8 cellular contexts compared by ENCODE assay signal in the genomic region with DNA sequence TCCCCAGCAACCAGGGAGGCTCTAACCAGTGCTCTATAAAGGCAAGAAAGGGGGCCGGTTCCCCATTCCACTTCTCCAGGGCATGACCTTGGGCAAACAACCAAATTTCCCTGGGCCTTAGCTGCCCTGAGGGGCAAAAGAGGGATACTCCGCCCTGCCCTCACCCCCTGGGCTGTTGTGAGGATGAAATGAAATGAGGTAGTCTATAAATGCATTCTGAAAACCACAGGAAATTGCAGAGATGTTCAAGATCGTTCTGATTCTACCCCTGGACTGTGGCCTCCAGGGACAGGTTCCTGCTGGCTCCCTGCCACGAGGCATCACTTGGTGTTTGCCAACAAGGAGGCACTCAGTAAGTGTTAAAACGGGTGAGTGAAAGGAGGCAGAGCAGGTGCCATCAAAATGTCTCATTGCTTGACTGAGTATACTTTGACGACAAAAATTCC. TPM values are rescaled to one million over a fixed set of nuclear protein-coding genes. Genes with fewer than 3 reads are reported as not detected.
DNase-seq lines count a peak whose midpoint lies in the region; ATAC-seq and TF ChIP-seq lines count a peak whose summit lies in the region.

No MANE protein-coding gene starts in this region.

- H3K9me3 ChIP-seq in Loucy (ENCODE audit: insufficient read depth, low read depth, low read length) (no peaks in the 10 kb centered on the region), thoracic aorta (no peaks in the 10 kb centered on the region)

- no peak for TF ChIP-seq CTCF in Loucy (conservative IDR thresholded peaks at IDR 0.05; ENCODE audit: low read length)
- TF ChIP-seq CTCF in glutamatergic neuron (IDR thresholded peaks at IDR 0.05; ENCODE audit: partially characterized antibody, unreplicated experiment), result no peak
- no peak for TF ChIP-seq CTCF in thoracic aorta (IDR thresholded peaks at IDR 0.05)

- H3K27ac ChIP-seq in thoracic aorta, result peak overlapping the region; percentile 56 to 79

- H3K27me3 ChIP-seq in Loucy (ENCODE audit: insufficient read depth, low read length, poor library complexity, severe bottlenecking) (no peaks in the 10 kb centered on the region), thoracic aorta (replicated peaks; ENCODE audit: insufficient read depth) (no peaks in the 10 kb centered on the region)

- ATAC-seq in thoracic aorta (ENCODE audit: insufficient number of reproducible peaks, low FRiP score, low read depth) (no peak), GM19351 (IDR thresholded peaks at IDR 0.05; ENCODE audit: unreplicated experiment) (no peak), HG03469 (IDR thresholded peaks at IDR 0.05; ENCODE audit: unreplicated experiment) (no peak)

- peak overlapping the region; percentile 73 for H3K9ac ChIP-seq in Loucy (ENCODE audit: low read depth, low read length, poor library complexity, severe bottlenecking)

- peak overlapping the region; percentile 93 for H3K27ac Mint-ChIP-seq in activated CD4-positive, alpha-beta T cell treated with anti-CD3 and anti-CD28 coated beads, Interleukin-2, amount 10 ng/mL, durations not matched to agents 24 days and 14 days
- peak overlapping the region; percentile 86 for H3K27ac Mint-ChIP-seq in glutamatergic neuron (ENCODE audit: unreplicated experiment)

- no peak overlapping the region for H2AFZ ChIP-seq in Loucy (ENCODE audit: low read length)

- no peaks in the 10 kb centered on the region for H3K9me2 ChIP-seq in Loucy (replicated peaks; ENCODE audit: low read depth, low read length)

- H3K4me3 ChIP-seq in Loucy (ENCODE audit: low read length, poor library complexity, severe bottlenecking), result peak overlapping the region; percentile 72
- H3K4me3 ChIP-seq in thoracic aorta, result peak overlapping the region; percentile 13

- no peaks in the 10 kb centered on the region for H3K9me3 Mint-ChIP-seq in activated CD4-positive, alpha-beta T cell treated with anti-CD3 and anti-CD28 coated beads, Interleukin-2, amount 10 ng/mL, durations not matched to agents 24 days and 14 days
- peaks cover 13% of the 10 kb centered on the region for H3K9me3 Mint-ChIP-seq in glutamatergic neuron (ENCODE audit: unreplicated experiment)

- no peaks in the 10 kb centered on the region for H3K36me3 ChIP-seq in Loucy (ENCODE audit: insufficient read depth, low read length)
- no peaks in the 10 kb centered on the region for H3K36me3 ChIP-seq in thoracic aorta

- H4K20me1 ChIP-seq in Loucy (ENCODE audit: insufficient read depth, low read length, poor library complexity, severe bottlenecking), result peaks cover 37% of the 10 kb centered on the region

- H3F3A ChIP-seq in Loucy (ENCODE audit: low read depth), result peaks cover 42% of the 10 kb centered on the region

- H3K79me2 ChIP-seq in Loucy (ENCODE audit: insufficient read depth, low read length), result peaks cover 72% of the 10 kb centered on the region

- H3K4me3 Mint-ChIP-seq in activated CD4-positive, alpha-beta T cell treated with anti-CD3 and anti-CD28 coated beads, Interleukin-2, amount 10 ng/mL, durations not matched to agents 24 days and 14 days, result peak overlapping the region; percentile 79
- peak overlapping the region; percentile 85 for H3K4me3 Mint-ChIP-seq in glutamatergic neuron (ENCODE audit: unreplicated experiment)

- peaks cover 79% of the 10 kb centered on the region for H3K4me1 ChIP-seq in Loucy (ENCODE audit: insufficient read depth, low read length, poor library complexity, severe bottlenecking)
- H3K4me1 ChIP-seq in thoracic aorta (ENCODE audit: control insufficient read depth in 1 of 2, low read depth in 2 of 2), result peaks cover 44 to 92% of the 10 kb centered on the region in 2 donors

- no peaks in the 10 kb centered on the region for H3K27me3 Mint-ChIP-seq in activated CD4-positive, alpha-beta T cell treated with anti-CD3 and anti-CD28 coated beads, Interleukin-2, amount 10 ng/mL, durations not matched to agents 24 days and 14 days
- peaks cover 6% of the 10 kb centered on the region for H3K27me3 Mint-ChIP-seq in glutamatergic neuron (ENCODE audit: unreplicated experiment)

- peaks cover 43% of the 10 kb centered on the region for H3K36me3 Mint-ChIP-seq in activated CD4-positive, alpha-beta T cell treated with anti-CD3 and anti-CD28 coated beads, Interleukin-2, amount 10 ng/mL, durations not matched to agents 24 days and 14 days (ENCODE audit: low read depth)
- no peaks in the 10 kb centered on the region for H3K36me3 Mint-ChIP-seq in glutamatergic neuron (ENCODE audit: unreplicated experiment)

- DNase-seq in DMS79 treated with DMSO at 0.1 percent for 48 hours (lab: John Stamatoyannopoulos, UW) (peak; percentile 86), glutamatergic neuron (no peak), thoracic aorta (ENCODE audit: low spot score) (no peak), cerebellar nuclear complex (lab: John Stamatoyannopoulos, UW) (no peak)
- peak; percentile 79 for DNase-seq in activated CD4-positive, alpha-beta T cell treated with anti-CD3 and anti-CD28 coated beads, Interleukin-2, amount 10 ng/mL, durations not matched to agents 24 days and 14 days

- H3K4me1 Mint-ChIP-seq in activated CD4-positive, alpha-beta T cell treated with anti-CD3 and anti-CD28 coated beads, Interleukin-2, amount 10 ng/mL, durations not matched to agents 24 days and 14 days, result peaks cover 77% of the 10 kb centered on the region
- H3K4me1 Mint-ChIP-seq in glutamatergic neuron (ENCODE audit: low read depth, unreplicated experiment), result peaks cover 67% of the 10 kb centered on the region

- peak overlapping the region; percentile 97 for H3K4me2 ChIP-seq in Loucy (ENCODE audit: low read depth, low read length, poor library complexity, severe bottlenecking)

- intact Hi-C loops in activated CD4-positive, alpha-beta T cell treated with anti-CD3 and anti-CD28 coated beads, Interleukin-2, amount 10 ng/mL, durations not matched to agents 24 days and 14 days (cut with micrococcal nuclease), result loop anchor here (5.0 to 10.0 kb wide), 2 partner anchors 337 to 459 kb away; partner anchors contain the start of gene FAM78A

RNA-seq across cellular contexts. Expression of gene RAPGEF1, which starts 5.7 kb away (rescaled TPM):
- 150 and 153 TPM in 2 replicates for total RNA-seq in activated CD4-positive, alpha-beta T cell treated with anti-CD3 and anti-CD28 coated beads, Interleukin-2, amount 10 ng/mL, durations not matched to agents 24 days and 14 days
- total RNA-seq in glutamatergic neuron (ENCODE audit: unreplicated experiment) (319 TPM), thoracic aorta (10 to 100 TPM; 59.7 to 73.0 TPM)

Comparison
In these comparisons a context has a peak if more than half of its experiments do, and no peak if none do; other contexts are left out.
1. DNase-seq: peak in DMS79 treated with DMSO at 0.1 percent for 48 hours (single experiment) and activated CD4-positive, alpha-beta T cell treated with anti-CD3 and anti-CD28 coated beads, Interleukin-2, amount 10 ng/mL, durations not matched to agents 24 days and 14 days (single experiment); none in glutamatergic neuron (single experiment), thoracic aorta (single experiment) and cerebellar nuclear complex (0 of 2).